ENCODE assay signal across 1 cellular context in genomic region chr3:13191016-13191415, GRCh38.
TF ChIP-seq lines count a peak whose summit lies in the region.

No MANE protein-coding gene starts in this region.

TF ChIP-seq in HepG2, 621 proteins besides CTCF, POLR2A, EP300 and RAD21:
- TF ChIP-seq ZNF709 (CRISPR knock-in tag; IDR thresholded peaks at IDR 0.05) (no peak), ZBTB3 (CRISPR knock-in tag; IDR thresholded peaks at IDR 0.05; ENCODE audit: borderline replicate concordance, low read depth) (no peak), ATF7-NPFF (CRISPR knock-in tag; IDR thresholded peaks at IDR 0.05; ENCODE audit: low read depth) (no peak)
